In genomic region chr2:25131567-25132295, GRCh38 we compare ENCODE assay signal across 11 cellular contexts. TPM values are rescaled to one million over a fixed set of nuclear protein-coding genes. Genes with fewer than 3 reads are reported as not detected.
DNase-seq lines count a peak whose midpoint lies in the region; ATAC-seq and TF ChIP-seq lines count a peak whose summit lies in the region.
"Had no signal": no experiment of that assay in that cellular context is flagged by ENCODE, and none has a peak within 500 bp of the region (broad histone marks: within the 10 kb centered on the region; RNA-seq: fewer than 3 reads in every experiment).

No MANE protein-coding gene starts in this region.

- no peak overlapping the region for H3K27ac Mint-ChIP-seq in T-helper 2 cell treated with Interferon-gamma antibody and Interleukin-4, amounts not matched to agents 5 μg/mL and 100 μg/mL, for 36 hours

- H3K36me3 ChIP-seq in colonic mucosa (no peaks in the 10 kb centered on the region), lower lobe of right lung (no peaks in the 10 kb centered on the region), thymus (ENCODE audit: control insufficient read depth, insufficient read depth) (no peaks in the 10 kb centered on the region)

- DNase-seq in T-helper 2 cell treated with Interferon-gamma antibody and Interleukin-4, amounts not matched to agents 5 μg/mL and 100 μg/mL, for 36 hours (ENCODE audit: low spot score), result no peak
- no peak for DNase-seq in T-helper 2 cell
- DNase-seq in colonic mucosa, result peak; percentile 51
- DNase-seq in lower lobe of right lung, result peak; percentile 60
- DNase-seq in HCEC 1CT, result no peak
- no peak for DNase-seq in NCI-H1436 treated with DMSO at 0.1 percent for 48 hours (lab: John Stamatoyannopoulos, UW)

- no peaks in the 10 kb centered on the region for H3K9me3 ChIP-seq in colonic mucosa
- no peaks in the 10 kb centered on the region for H3K9me3 ChIP-seq in lower lobe of right lung
- no peaks in the 10 kb centered on the region for H3K9me3 ChIP-seq in thymus (ENCODE audit: control insufficient read depth)

- H3K4me1 ChIP-seq in colonic mucosa (no peaks in the 10 kb centered on the region), lower lobe of right lung (peaks cover 11% of the 10 kb centered on the region), thymus (ENCODE audit: control insufficient read depth, insufficient read depth, low read length) (no peaks in the 10 kb centered on the region)

- H3K27me3 Mint-ChIP-seq in T-helper 2 cell treated with Interferon-gamma antibody and Interleukin-4, amounts not matched to agents 5 μg/mL and 100 μg/mL, for 36 hours (ENCODE audit: low read depth), result peaks cover 60% of the 10 kb centered on the region

- WGBS in thymus, result 8% methylated on average over 53 of the region's 53 CpGs

- no peak for TF ChIP-seq CTCF in colonic mucosa (IDR thresholded peaks at IDR 0.05)
- no peak for TF ChIP-seq CTCF in lower lobe of right lung (IDR thresholded peaks at IDR 0.05)

- peaks cover 3% of the 10 kb centered on the region for H3K4me1 Mint-ChIP-seq in T-helper 2 cell treated with Interferon-gamma antibody and Interleukin-4, amounts not matched to agents 5 μg/mL and 100 μg/mL, for 36 hours (ENCODE audit: low read depth)

- H3K36me3 Mint-ChIP-seq in T-helper 2 cell treated with Interferon-gamma antibody and Interleukin-4, amounts not matched to agents 5 μg/mL and 100 μg/mL, for 36 hours (ENCODE audit: low read depth), result no peaks in the 10 kb centered on the region

- peak overlapping the region; percentile 70 for H3K4me3 Mint-ChIP-seq in T-helper 2 cell treated with Interferon-gamma antibody and Interleukin-4, amounts not matched to agents 5 μg/mL and 100 μg/mL, for 36 hours

- no peak overlapping the region for H3K9ac ChIP-seq in colonic mucosa (ENCODE audit: low read depth in 2 of 2, low read length in 2 of 2)

- intact Hi-C loops in colonic mucosa (cut with DNase I), result no loop called here
- intact Hi-C loops in lower lobe of right lung (cut with DNase I), result no loop called here

- ATAC-seq in lower lobe of right lung (peak; percentile 35 to 81), GM19035 (IDR thresholded peaks at IDR 0.05; ENCODE audit: unreplicated experiment) (no peak)
- ATAC-seq: SK-N-SH treated with all-trans-retinoic acid at 6 μM for 48 hours had no signal

- H3K27me3 ChIP-seq in colonic mucosa (peaks cover 4% of the 10 kb centered on the region), lower lobe of right lung (ENCODE audit: low read depth) (peaks cover 23% of the 10 kb centered on the region), thymus (ENCODE audit: control insufficient read depth, insufficient read depth) (peaks cover 41% of the 10 kb centered on the region)

- no peaks in the 10 kb centered on the region for H3K9me3 Mint-ChIP-seq in T-helper 2 cell treated with Interferon-gamma antibody and Interleukin-4, amounts not matched to agents 5 μg/mL and 100 μg/mL, for 36 hours

- no peak overlapping the region for H3K27ac ChIP-seq in colonic mucosa
- no peak overlapping the region for H3K27ac ChIP-seq in lower lobe of right lung
- H3K27ac ChIP-seq in thymus (ENCODE audit: low read depth), result no peak overlapping the region
- H3K27ac ChIP-seq: 22Rv1 had no signal

- H3K4me3 ChIP-seq in colonic mucosa (peak overlapping the region; percentile 19), lower lobe of right lung (peak overlapping the region; percentile 38), thymus (ENCODE audit: low read length) (peak overlapping the region; percentile 23)

RNA-seq across cellular contexts. Expression of gene POMC, which starts 36.6 kb away (rescaled TPM):
- total RNA-seq in colonic mucosa (1 to 10 TPM in 1 of 2 donors, under 1 TPM in 1; 0.53 to 1.8 TPM), lower lobe of right lung (3.9 TPM)
- 20.3 TPM for polyA plus RNA-seq in thymus
- total RNA-seq: HT1080 had no signal

Comparison
In these comparisons a context has a peak if more than half of its experiments do, and no peak if none do; other contexts are left out.
1. DNase-seq: peak in colonic mucosa (single experiment) and lower lobe of right lung (single experiment); none in T-helper 2 cell treated with Interferon-gamma antibody and Interleukin-4, amounts not matched to agents 5 μg/mL and 100 μg/mL, for 36 hours (single experiment), T-helper 2 cell (0 of 5), HCEC 1CT (single experiment) and NCI-H1436 treated with DMSO at 0.1 percent for 48 hours (single experiment).
2. Peak in every context shown above with its lines, with median percentiles within 50 percentile points of each other: H3K4me3 ChIP-seq.